29 cellular contexts compared by ENCODE assay signal in the genomic region with DNA sequence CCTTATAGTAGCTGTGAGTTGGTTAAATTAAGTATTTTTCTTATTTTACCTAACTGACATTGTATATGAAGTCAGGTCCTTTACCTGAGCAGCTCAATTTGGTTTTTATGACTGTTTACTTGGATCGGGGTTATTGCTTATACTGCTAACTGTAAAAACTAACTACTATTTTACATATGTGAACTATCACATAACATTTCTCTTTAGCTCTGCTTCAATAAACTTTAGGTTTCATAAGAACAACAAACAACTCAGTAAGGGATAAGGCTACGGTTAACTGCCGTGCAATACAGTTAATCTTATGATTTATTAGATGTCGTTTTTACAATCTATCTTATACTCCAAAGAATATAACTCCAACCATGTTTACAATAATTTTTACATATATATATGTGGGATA.
"Had no signal": no experiment of that assay in that cellular context is flagged by ENCODE, and none has a peak within 500 bp of the region (broad histone marks: within the 10 kb centered on the region; RNA-seq: fewer than 3 reads in every experiment).

No MANE protein-coding gene starts in this region.

- H3K4me3 ChIP-seq: coronary artery, esophagus muscularis mucosa, lower lobe of right lung, prostate gland, right atrium auricular region, smooth muscle cell, stomach, thyroid gland, vagina had no signal

- H3K9me3 ChIP-seq: esophagus muscularis mucosa, lower lobe of right lung, prostate gland, right atrium auricular region, stomach, thyroid gland, vagina had no signal

- H3K79me2 ChIP-seq: parathyroid adenoma had no signal

- FAIRE-seq: endothelial cell of umbilical vein had no signal

- H3K27ac ChIP-seq: coronary artery, esophagus muscularis mucosa, lower lobe of right lung, parathyroid adenoma, prostate gland, right atrium auricular region, stomach, thyroid gland, vagina had no signal

- H3K9ac ChIP-seq: parathyroid adenoma had no signal

- H3K4me1 ChIP-seq: esophagus muscularis mucosa, lower lobe of right lung, parathyroid adenoma, prostate gland, right atrium auricular region, thyroid gland had no signal

- H3K4me2 ChIP-seq: smooth muscle cell had no signal

- H3K9me3 Mint-ChIP-seq: immature natural killer cell; natural killer cell; neural crest cell; stimulated activated effector memory CD8-positive, alpha-beta T cell treated with anti-CD3 and anti-CD28 coated beads, Interleukin-12 subunit alpha, Interleukin-12 subunit beta, amount 100 ng/mL, for 72 hours had no signal

- H3K36me3 Mint-ChIP-seq: immature natural killer cell; natural killer cell; stimulated activated effector memory CD8-positive, alpha-beta T cell treated with anti-CD3 and anti-CD28 coated beads, Interleukin-12 subunit alpha, Interleukin-12 subunit beta, amount 100 ng/mL, for 72 hours had no signal

- ATAC-seq: left ventricle myocardium superior; lower lobe of right lung; natural killer cell; sciatic nerve; stimulated activated effector memory CD8-positive, alpha-beta T cell treated with anti-CD3 and anti-CD28 coated beads, Interleukin-12 subunit alpha, Interleukin-12 subunit beta, amount 100 ng/mL, for 72 hours had no signal

- H3K4me3 Mint-ChIP-seq: immature natural killer cell; natural killer cell; neural crest cell; stimulated activated effector memory CD8-positive, alpha-beta T cell treated with anti-CD3 and anti-CD28 coated beads, Interleukin-12 subunit alpha, Interleukin-12 subunit beta, amount 100 ng/mL, for 72 hours had no signal

- H3K4me1 Mint-ChIP-seq: neural crest cell; stimulated activated effector memory CD8-positive, alpha-beta T cell treated with anti-CD3 and anti-CD28 coated beads, Interleukin-12 subunit alpha, Interleukin-12 subunit beta, amount 100 ng/mL, for 72 hours had no signal

- H3K27me3 ChIP-seq: esophagus muscularis mucosa, right atrium auricular region, stomach, thyroid gland, vagina had no signal

- DNase-seq: dermis blood vessel endothelial cell; effector memory CD4-positive, alpha-beta T cell; foreskin melanocyte; glutamatergic neuron; hypothalamus; immature natural killer cell; islet precursor cell; kidney glomerular epithelial cell; left ventricle myocardium superior; lower lobe of right lung; natural killer cell; stimulated activated CD4-positive, alpha-beta T cell treated with anti-CD3 and anti-CD28 coated beads, Interleukin-12 subunit alpha, Interleukin-12 subunit beta, amount 100 ng/mL, for 4 hours; stimulated activated CD4-positive, alpha-beta T cell treated with anti-CD3 and anti-CD28 coated beads, Interleukin-1b, Interleukin-23, amount 100 ng/mL, for 48 hours; stimulated activated CD4-positive, alpha-beta T cell treated with anti-CD3 and anti-CD28 coated beads, Interleukin-4, amount 100 ng/mL, for 1 hour; stimulated activated naive CD4-positive, alpha-beta T cell treated with Interleukin-2 at 50 U/mL for 16 hours; stomach; thyroid gland; trophoblast cell had no signal

- H3K27ac Mint-ChIP-seq: immature natural killer cell; natural killer cell; stimulated activated effector memory CD8-positive, alpha-beta T cell treated with anti-CD3 and anti-CD28 coated beads, Interleukin-12 subunit alpha, Interleukin-12 subunit beta, amount 100 ng/mL, for 72 hours had no signal

- H3K36me3 ChIP-seq: prostate gland, right atrium auricular region, thyroid gland had no signal

- H2AFZ ChIP-seq: parathyroid adenoma had no signal
